ENCODE assay signal across 10 cellular contexts in the genomic region with DNA sequence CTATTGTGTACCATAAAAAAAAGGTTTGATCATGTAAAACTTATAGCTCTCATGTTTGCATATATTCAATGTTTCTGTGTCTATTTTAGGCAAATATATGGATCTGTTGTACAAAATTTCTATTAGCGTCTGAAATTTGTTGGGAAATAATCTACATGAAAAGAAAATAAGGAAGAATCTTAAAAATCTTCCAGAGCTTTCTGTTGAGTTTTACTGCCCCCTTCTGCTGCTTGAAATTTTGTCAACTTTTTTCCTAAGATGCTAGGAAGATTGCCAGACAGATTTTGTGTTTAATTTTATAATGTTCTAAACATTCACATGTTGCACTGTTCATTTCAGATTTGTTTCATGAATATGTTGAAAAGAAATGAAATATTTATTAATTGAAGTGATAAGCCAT. TPM values are rescaled to one million over a fixed set of nuclear protein-coding genes. Genes with fewer than 3 reads are reported as not detected.
DNase-seq lines count a peak whose midpoint lies in the region; ATAC-seq, FAIRE-seq and TF ChIP-seq lines count a peak whose summit lies in the region.
"Had no signal": no experiment of that assay in that cellular context is flagged by ENCODE, and none has a peak within 500 bp of the region (broad histone marks: within the 10 kb centered on the region; RNA-seq: fewer than 3 reads in every experiment).

No MANE protein-coding gene starts in this region.

- no peak overlapping the region for H2AK5ac ChIP-seq in mesenchymal stem cell (ENCODE audit: low read length, severe bottlenecking)

- WGBS in mesenchymal stem cell: no CpG with 5 or more reads among the region's 1 CpG

- no peaks in the 10 kb centered on the region for H3K79me1 ChIP-seq in mesenchymal stem cell (replicated peaks; ENCODE audit: low read length, poor library complexity, severe bottlenecking)

- no peak overlapping the region for H4K91ac ChIP-seq in mesenchymal stem cell (ENCODE audit: low read length)

- H3K4ac ChIP-seq in mesenchymal stem cell (ENCODE audit: low read depth in 1 of 2, low read length in 2 of 2): no peak overlapping the region

- no peak overlapping the region for H2BK120ac ChIP-seq in mesenchymal stem cell (ENCODE audit: low read depth, low read length)

- H3K79me2 ChIP-seq in Loucy (ENCODE audit: insufficient read depth, low read length): no peaks in the 10 kb centered on the region

- H3K4me2 ChIP-seq in Loucy (ENCODE audit: low read depth, low read length, poor library complexity, severe bottlenecking): no peak overlapping the region
- no peak overlapping the region for H3K4me2 ChIP-seq in mesenchymal stem cell (ENCODE audit: low read length, poor library complexity, severe bottlenecking)

- no peaks in the 10 kb centered on the region for H4K20me1 ChIP-seq in Loucy (ENCODE audit: insufficient read depth, low read length, poor library complexity, severe bottlenecking)

- H2BK12ac ChIP-seq in mesenchymal stem cell (ENCODE audit: low read length in 2 of 2): no peak overlapping the region

- H3K4me1 ChIP-seq in Loucy (ENCODE audit: insufficient read depth, low read length, poor library complexity, severe bottlenecking) (peaks cover 5% of the 10 kb centered on the region), mesenchymal stem cell (ENCODE audit: control insufficient read depth, insufficient read depth, low read depth, low read length) (no peaks in the 10 kb centered on the region), kidney (ENCODE audit: control insufficient read depth in 1 of 2, insufficient read depth in 1 of 2, low read depth in 1 of 2, low read length in 2 of 2) (no peaks in the 10 kb centered on the region)

- no peak overlapping the region for H3K18ac ChIP-seq in mesenchymal stem cell (ENCODE audit: low read depth in 1 of 2, low read length in 2 of 2)

- H3K9me3 ChIP-seq in Loucy (ENCODE audit: insufficient read depth, low read depth, low read length) (peaks cover 3% of the 10 kb centered on the region; the same call in 1 of the 2 replicates), mesenchymal stem cell (ENCODE audit: control insufficient read depth, low read length) (peaks cover 6% of the 10 kb centered on the region), kidney (ENCODE audit: control insufficient read depth in 1 of 2, low read length in 2 of 2) (peaks cover 0 to 3% of the 10 kb centered on the region in 2 donors)

- no peak overlapping the region for H2BK5ac ChIP-seq in mesenchymal stem cell (ENCODE audit: low read depth, low read length, poor library complexity, severe bottlenecking)

- no peak overlapping the region for H2AFZ ChIP-seq in Loucy (ENCODE audit: low read length)
- no peak overlapping the region for H2AFZ ChIP-seq in mesenchymal stem cell (ENCODE audit: low read depth, low read length)

- H2BK15ac ChIP-seq in mesenchymal stem cell (ENCODE audit: low read depth, poor library complexity, severe bottlenecking): no peak overlapping the region

- ATAC-seq in GM19023 (IDR thresholded peaks at IDR 0.05; ENCODE audit: unreplicated experiment): no peak
- ATAC-seq in HG03159 (IDR thresholded peaks at IDR 0.05; ENCODE audit: unreplicated experiment): no peak

- no peak overlapping the region for H3K23ac ChIP-seq in mesenchymal stem cell (ENCODE audit: low read length in 2 of 2)

- no peaks in the 10 kb centered on the region for H3F3A ChIP-seq in Loucy (ENCODE audit: low read depth)

- TF ChIP-seq CTCF in C4-2B (conservative IDR thresholded peaks at IDR 0.05): peak; percentile 42
- TF ChIP-seq CTCF in Loucy (conservative IDR thresholded peaks at IDR 0.05; ENCODE audit: low read length): peak; percentile 43
- TF ChIP-seq CTCF in choroid plexus epithelial cell (conservative IDR thresholded peaks at IDR 0.05; ENCODE audit: low read depth, low read length): peak; percentile 61
- TF ChIP-seq CTCF in kidney (IDR thresholded peaks at IDR 0.05; ENCODE audit: borderline replicate concordance, extremely low read depth, insufficient read depth): no peak

- H3K4me3 ChIP-seq in Loucy (ENCODE audit: low read length, poor library complexity, severe bottlenecking): no peak overlapping the region
- no peak overlapping the region for H3K4me3 ChIP-seq in choroid plexus epithelial cell (ENCODE audit: low read depth, low read length)
- H3K4me3 ChIP-seq in mesenchymal stem cell (ENCODE audit: insufficient read depth in 1 of 2, low read depth in 1 of 2, low read length in 2 of 2): peak overlapping the region in 1 of 2 experiments; percentile 89
- no peak overlapping the region for H3K4me3 ChIP-seq in kidney (ENCODE audit: low read length in 2 of 2)

- H3K14ac ChIP-seq in mesenchymal stem cell (ENCODE audit: low read length in 2 of 2): no peak overlapping the region

- peak; percentile 74 for DNase-seq in choroid plexus epithelial cell (ENCODE audit: low read depth)
- no peak for DNase-seq in mesenchymal stem cell
- DNase-seq in kidney: no peak
- no peak for DNase-seq in stimulated activated naive CD4-positive, alpha-beta T cell treated with Interleukin-2 at 50 U/mL for 16 hours (lab: John Stamatoyannopoulos, UW)
- DNase-seq: DND-41, NCI-H2029 treated with DMSO at 0.1 percent for 48 hours had no signal

- H3K9ac ChIP-seq in Loucy (ENCODE audit: low read depth, low read length, poor library complexity, severe bottlenecking) (no peak overlapping the region), mesenchymal stem cell (ENCODE audit: low read length) (peak overlapping the region; percentile 97), kidney (ENCODE audit: low read length in 2 of 2) (no peak overlapping the region)

- H3K27me3 ChIP-seq in Loucy (ENCODE audit: insufficient read depth, low read length, poor library complexity, severe bottlenecking) (no peaks in the 10 kb centered on the region), mesenchymal stem cell (ENCODE audit: control insufficient read depth in 1 of 2, insufficient read depth in 1 of 2, low read length in 2 of 2) (no peaks in the 10 kb centered on the region)

- no peaks in the 10 kb centered on the region for H3K9me2 ChIP-seq in Loucy (replicated peaks; ENCODE audit: low read depth, low read length)

- no peak overlapping the region for H4K8ac ChIP-seq in mesenchymal stem cell (ENCODE audit: low read length)

- FAIRE-seq in kidney (lab: Jason Lieb, UNC): no peak

- intact Hi-C loops in kidney (cut with DNase I): no loop called here

- H3K36me3 ChIP-seq in Loucy (ENCODE audit: insufficient read depth, low read length): no peaks in the 10 kb centered on the region
- H3K36me3 ChIP-seq in mesenchymal stem cell (ENCODE audit: control insufficient read depth in 1 of 2, insufficient read depth in 2 of 2, low read depth in 1 of 2, low read length in 2 of 2): peaks cover 0 to under 1% of the 10 kb centered on the region in 2 experiments
- H3K36me3 ChIP-seq in kidney (ENCODE audit: control insufficient read depth in 1 of 2, insufficient read depth in 2 of 2, low read length in 2 of 2): no peaks in the 10 kb centered on the region

- H3K27ac ChIP-seq in C4-2B: no peak overlapping the region
- H3K27ac ChIP-seq in mesenchymal stem cell (ENCODE audit: low read length, poor library complexity, severe bottlenecking): no peak overlapping the region
- no peak overlapping the region for H3K27ac ChIP-seq in kidney (ENCODE audit: low read depth in 2 of 2, low read length in 2 of 2)

RNA-seq across cellular contexts. Expression of gene PTGS2, which starts 2.5 kb away (rescaled TPM):
- 31.6 TPM for polyA plus RNA-seq in mesenchymal stem cell (2013, experiment 1 of 2)
- 31.1 TPM for polyA plus RNA-seq in mesenchymal stem cell (2013, experiment 2 of 2)
- total RNA-seq in kidney: 2.7 TPM
- polyA plus RNA-seq in kidney (ENCODE audit: insufficient read depth, low read depth, low replicate concordance): 1.5 TPM
